In the genomic region with DNA sequence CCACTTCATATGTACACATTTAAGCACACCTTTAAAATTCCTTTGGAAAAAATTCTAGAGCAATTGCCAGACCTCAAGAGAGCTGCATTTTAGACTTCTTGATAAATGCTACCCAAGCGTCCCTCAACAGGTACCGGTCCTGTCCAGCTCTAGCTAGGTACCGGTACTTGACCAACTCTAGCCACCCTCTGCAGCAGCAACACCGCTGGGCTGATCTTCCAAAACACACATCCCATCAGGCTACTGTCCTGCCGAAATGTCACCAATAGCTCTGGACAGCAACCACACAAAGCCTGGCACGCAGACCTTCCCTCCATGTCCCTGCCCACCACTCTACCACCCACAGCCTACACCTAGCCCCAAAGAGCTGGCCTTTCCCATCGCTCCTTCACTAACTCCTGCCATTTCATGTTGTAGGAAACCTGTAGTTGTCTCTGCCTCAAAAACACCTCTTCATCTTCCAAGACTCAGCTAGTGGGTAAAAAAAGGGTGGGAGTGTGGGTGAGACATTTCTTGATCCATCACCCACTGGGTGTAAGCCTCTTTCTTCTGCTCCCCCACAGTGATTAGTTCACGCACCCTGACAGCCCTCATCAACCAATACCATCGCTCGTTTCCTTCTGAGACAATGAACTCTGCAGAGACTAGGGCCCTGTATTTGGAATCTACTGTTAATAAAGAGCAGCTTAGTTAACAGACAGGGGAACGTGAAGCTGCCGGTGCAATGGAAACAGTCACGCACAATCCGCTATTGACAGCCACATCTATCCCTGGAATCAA, we compare ENCODE assay signal across 10 cellular contexts. TPM values are rescaled to one million over a fixed set of nuclear protein-coding genes. Genes with fewer than 3 reads are reported as not detected.
DNase-seq lines count a peak whose midpoint lies in the region; ATAC-seq and TF ChIP-seq lines count a peak whose summit lies in the region.
"Had no signal": no experiment of that assay in that cellular context is flagged by ENCODE, and none has a peak within 500 bp of the region (broad histone marks: within the 10 kb centered on the region; RNA-seq: fewer than 3 reads in every experiment).

No MANE protein-coding gene starts in this region.

- H3K4me1 ChIP-seq in spleen: peaks cover 68 to 100% (median 98%) of the 10 kb centered on the region in 6 donors

- TF ChIP-seq CTCF in RWPE1 (conservative IDR thresholded peaks at IDR 0.05; ENCODE audit: low read depth) (no peak), coronary artery (IDR thresholded peaks at IDR 0.05) (no peak), spleen (IDR thresholded peaks at IDR 0.05 in 8 of 11, conservative IDR thresholded peaks at IDR 0.05 in 3 of 11) (no peak)

- intact Hi-C loops in spleen (cut with DNase I; ENCODE audit: low total_unique reads): no loop called here

- peaks cover 0 to 4% (median 0%) of the 10 kb centered on the region in 6 donors for H3K36me3 ChIP-seq in spleen

- 90 to 97% (median 95%) methylated on average over 14 of the region's 14 CpGs for WGBS in spleen, 5 donors

- H3K9me3 ChIP-seq in spleen: no peaks in the 10 kb centered on the region

- H3K27me3 ChIP-seq in spleen (replicated peaks in 1 of 7): no peaks in the 10 kb centered on the region

- CTCF ChIA-PET in RWPE1 (lab: Yijun Ruan, JAX): no interaction called here

- ATAC-seq in GM21367 (IDR thresholded peaks at IDR 0.05; ENCODE audit: unreplicated experiment) (no peak), HG03460 (IDR thresholded peaks at IDR 0.05; ENCODE audit: unreplicated experiment) (no peak)

- H3K27ac ChIP-seq in RWPE1: peak overlapping the region; percentile 54
- H3K27ac ChIP-seq in coronary artery: no peak overlapping the region
- peak overlapping the region in 7 of 8 donors; percentile 72 to 90 (median 87) for H3K27ac ChIP-seq in spleen

- TF ChIP-seq POLR2A in spleen (IDR thresholded peaks at IDR 0.05): no peak

- H3K4me3 ChIP-seq in coronary artery (peak overlapping the region; percentile 15), spleen (peak overlapping the region in 1 of 8 donors; percentile 66)

- POLR2A ChIA-PET in RWPE1 (lab: Yijun Ruan, JAX; ENCODE audit: low non-redundant PET): no interaction called here

- DNase-seq in activated CD8-positive, alpha-beta memory T cell treated with anti-CD3 and anti-CD28 coated beads for 24 hours: peak; percentile 49
- DNase-seq in activated CD8-positive, alpha-beta memory T cell treated with anti-CD3 and anti-CD28 coated beads, Interleukin-2, amount 50 U/mL, for 48 hours: no peak
- DNase-seq in RWPE1 (ENCODE audit: low spot score) (no peak), coronary artery (ENCODE audit: low spot score) (no peak), spleen (peak; percentile 53), NCI-H748 treated with DMSO at 0.1 percent for 48 hours (lab: John Stamatoyannopoulos, UW) (no peak)
- DNase-seq: erythroblast, NCI-H1694 had no signal

RNA-seq across cellular contexts. Expression of gene CHSY1, which starts 6.8 kb away (rescaled TPM):
- 10 to 100 TPM; 50.2 to 99.5 (median 55.9) TPM for total RNA-seq in spleen
- polyA plus RNA-seq in spleen: 1 to 10 TPM; 6.8 to 9.2 (median 8.3) TPM

RNA-seq across cellular contexts. Expression of gene SELENOS, which starts 32.2 kb away (rescaled TPM):
- 100 to 1,000 TPM in 1 of 7 donors, 10 to 100 TPM in 6; 47.3 to 109 (median 63.8) TPM for total RNA-seq in spleen
- polyA plus RNA-seq in spleen: 10 to 100 TPM; 25.7 to 41.1 (median 39.7) TPM

RNA-seq across cellular contexts. Expression of gene SNRPA1, which starts 50.0 kb away (rescaled TPM):
- total RNA-seq in spleen: 10 to 100 TPM; 56.2 to 85.4 (median 68.8) TPM
- 10 to 100 TPM; 74.6 to 75.1 (median 74.7) TPM for polyA plus RNA-seq in spleen

Comparison
In these comparisons a context has a peak if more than half of its experiments do, and no peak if none do; other contexts are left out.
1. DNase-seq: peak in activated CD8-positive, alpha-beta memory T cell treated with anti-CD3 and anti-CD28 coated beads for 24 hours (single experiment) and spleen (single experiment); none in activated CD8-positive, alpha-beta memory T cell treated with anti-CD3 and anti-CD28 coated beads, Interleukin-2, amount 50 U/mL, for 48 hours (single experiment), RWPE1 (single experiment), coronary artery (single experiment) and NCI-H748 treated with DMSO at 0.1 percent for 48 hours (single experiment).
2. H3K27ac ChIP-seq: peak in RWPE1 (single experiment) and spleen (7 of 8); none in coronary artery (0 of 2).